21 cellular contexts compared by ENCODE assay signal in genomic region chr21:42222386-42222785, GRCh38. TPM values are rescaled to one million over a fixed set of nuclear protein-coding genes. Genes with fewer than 3 reads are reported as not detected.
A peak's percentile ranks its signal among the peaks of the same experiment; 100 is the strongest.
DNase-seq lines count a peak whose midpoint lies in the region; ATAC-seq and TF ChIP-seq lines count a peak whose summit lies in the region.
"Had no signal": no experiment of that assay in that cellular context is flagged by ENCODE, and none has a peak within 500 bp of the region (broad histone marks: within the 10 kb centered on the region; RNA-seq: fewer than 3 reads in every experiment).

No MANE protein-coding gene starts in this region.

- H3K36me3 Mint-ChIP-seq in memory B cell: peaks cover 24% of the 10 kb centered on the region

- H3K4me2 ChIP-seq in OCI-LY7 (ENCODE audit: low read length): peak overlapping the region; percentile 86
- H3K4me2 ChIP-seq: KMS-11 had no signal

- CTCF ChIA-PET in OCI-LY7 (lab: Charles Lee; ENCODE audit: unreplicated experiment): no interaction called here

- TF ChIP-seq CTCF in OCI-LY7 (conservative IDR thresholded peaks at IDR 0.05; ENCODE audit: low read length): no peak

- POLR2A ChIA-PET in OCI-LY7 (lab: Charles Lee): interaction anchor here (1.1 kb wide), 1 partner anchor 11 kb away, joined by 5 read pairs; no protein-coding TSS in a partner anchor

- intact Hi-C loops in OCI-LY7 (cut with micrococcal nuclease; ENCODE audit: unreplicated experiment): no loop called here

- no peak overlapping the region for H3K4me3 ChIP-seq in OCI-LY7 (ENCODE audit: low read depth, low read length, poor library complexity, severe bottlenecking)
- H3K4me3 ChIP-seq in subcutaneous abdominal adipose tissue (ENCODE audit: low read depth in 1 of 5, low read length in 5 of 5): peak overlapping the region in 1 of 5 donors; percentile 39
- H3K4me3 ChIP-seq: cardiac muscle cell, hepatocyte, SK-N-MC had no signal

- H3K79me2 ChIP-seq in OCI-LY7 (ENCODE audit: insufficient read depth, low read depth, low read length): peaks cover 41% of the 10 kb centered on the region
- H3K79me2 ChIP-seq: hepatocyte had no signal

- no peaks in the 10 kb centered on the region for H3K9me3 Mint-ChIP-seq in memory B cell
- H3K9me3 Mint-ChIP-seq: activated naive CD8-positive, alpha-beta T cell treated with anti-CD3 and anti-CD28 coated beads, Interleukin-2, amount 50 U/mL, for 24 hours had no signal

- DNase-seq in OCI-LY7 (ENCODE audit: low spot score) (no peak), memory B cell (ENCODE audit: low spot score in 2 of 2) (no peak), NCI-H2107 treated with DMSO at 0.1 percent for 48 hours (lab: John Stamatoyannopoulos, UW; ENCODE audit: unreplicated experiment) (no peak), NOMO-1 (lab: John Stamatoyannopoulos, UW; ENCODE audit: unreplicated experiment in 2 of 2) (no peak), NOMO-1 treated with DMSO at 0.1 percent for 48 hours (lab: John Stamatoyannopoulos, UW; ENCODE audit: unreplicated experiment) (no peak), occipital lobe (lab: John Stamatoyannopoulos, UW) (no peak)
- DNase-seq: activated CD4-positive, alpha-beta T cell treated with anti-CD3 and anti-CD28 coated beads for 1 hour; activated CD8-positive, alpha-beta memory T cell treated with anti-CD3 and anti-CD28 coated beads, Interleukin-2, amount 10 ng/mL, durations not matched to agents 7 days and 5 days; activated naive CD8-positive, alpha-beta T cell treated with anti-CD3 and anti-CD28 coated beads, Interleukin-2, amount 50 U/mL, for 24 hours; DMS79; effector memory CD4-positive, alpha-beta T cell; NCI-H1105; NCI-H2081 treated with DMSO at 0.1 percent for 48 hours; NCI-H526 treated with DMSO at 0.1 percent for 48 hours had no signal

- peaks cover 35% of the 10 kb centered on the region for H3K36me3 ChIP-seq in OCI-LY7 (ENCODE audit: insufficient read depth, low read length)
- H3K36me3 ChIP-seq in subcutaneous abdominal adipose tissue (ENCODE audit: control insufficient read depth in 5 of 5, insufficient read depth in 5 of 5, low read length in 5 of 5): peaks cover 0 to 16% (median 4%) of the 10 kb centered on the region in 5 donors
- H3K36me3 ChIP-seq: cardiac muscle cell had no signal

- H3K9me3 ChIP-seq in OCI-LY7 (ENCODE audit: low read length): no peaks in the 10 kb centered on the region; the same call in 1 of the 2 replicates
- H3K9me3 ChIP-seq in subcutaneous abdominal adipose tissue (ENCODE audit: control insufficient read depth in 5 of 5, low read length in 5 of 5): no peaks in the 10 kb centered on the region

- H3K27me3 ChIP-seq in subcutaneous abdominal adipose tissue (ENCODE audit: control insufficient read depth in 5 of 5, insufficient read depth in 4 of 5, low read length in 5 of 5): peaks cover 0 to 12% (median 4%) of the 10 kb centered on the region in 5 donors

- H3K4me1 Mint-ChIP-seq in memory B cell: peaks cover 26% of the 10 kb centered on the region

- H3K4me1 ChIP-seq in OCI-LY7 (ENCODE audit: insufficient read depth, low read length, poor library complexity, severe bottlenecking): peaks cover 81% of the 10 kb centered on the region
- peaks cover 1 to 38% (median 24%) of the 10 kb centered on the region in 5 donors for H3K4me1 ChIP-seq in subcutaneous abdominal adipose tissue (ENCODE audit: control insufficient read depth in 5 of 5, insufficient read depth in 5 of 5, low read length in 5 of 5)

- H3K4me3 Mint-ChIP-seq in memory B cell: no peak overlapping the region
- H3K4me3 Mint-ChIP-seq: activated CD8-positive, alpha-beta memory T cell treated with anti-CD3 and anti-CD28 coated beads, Interleukin-2, amount 10 ng/mL, durations not matched to agents 7 days and 5 days; activated naive CD8-positive, alpha-beta T cell treated with anti-CD3 and anti-CD28 coated beads, Interleukin-2, amount 50 U/mL, for 24 hours had no signal

- no TSS peak for BruUV-seq in OCI-LY7 (replicated peaks; lab: Mats Ljungman, UMichigan)

- H3K27me3 Mint-ChIP-seq in memory B cell: no peaks in the 10 kb centered on the region
- H3K27me3 Mint-ChIP-seq: activated CD8-positive, alpha-beta memory T cell treated with anti-CD3 and anti-CD28 coated beads, Interleukin-2, amount 10 ng/mL, durations not matched to agents 7 days and 5 days; activated naive CD8-positive, alpha-beta T cell treated with anti-CD3 and anti-CD28 coated beads, Interleukin-2, amount 50 U/mL, for 24 hours had no signal

- H3K9ac ChIP-seq in subcutaneous abdominal adipose tissue (ENCODE audit: low read length in 5 of 5): no peak overlapping the region
- H3K9ac ChIP-seq: KMS-11 had no signal

- H3K27ac ChIP-seq in OCI-LY7 (ENCODE audit: low read depth, low read length, poor library complexity, severe bottlenecking): no peak overlapping the region
- H3K27ac ChIP-seq in cingulate gyrus (ENCODE audit: low read depth, low read length): peak overlapping the region; percentile 65
- peak overlapping the region; percentile 83 for H3K27ac ChIP-seq in subcutaneous abdominal adipose tissue (ENCODE audit: low read depth, low read length)
- H3K27ac ChIP-seq: C4-2B, cardiac muscle cell, hepatocyte, KMS-11, SK-N-MC had no signal

- H3K9me2 ChIP-seq in OCI-LY7 (ENCODE audit: insufficient read depth, low read length): no peaks in the 10 kb centered on the region

- peak overlapping the region; percentile 13 for H3K27ac Mint-ChIP-seq in memory B cell
- H3K27ac Mint-ChIP-seq: activated CD8-positive, alpha-beta memory T cell treated with anti-CD3 and anti-CD28 coated beads, Interleukin-2, amount 10 ng/mL, durations not matched to agents 7 days and 5 days; activated naive CD8-positive, alpha-beta T cell treated with anti-CD3 and anti-CD28 coated beads, Interleukin-2, amount 50 U/mL, for 24 hours had no signal

- H4K20me1 ChIP-seq in OCI-LY7 (ENCODE audit: insufficient read depth, low read length): no peaks in the 10 kb centered on the region

- no peak for ATAC-seq in memory B cell (ENCODE audit: low read depth)
- ATAC-seq: activated CD8-positive, alpha-beta memory T cell treated with anti-CD3 and anti-CD28 coated beads, Interleukin-2, amount 10 ng/mL, durations not matched to agents 7 days and 5 days; activated naive CD8-positive, alpha-beta T cell treated with anti-CD3 and anti-CD28 coated beads, Interleukin-2, amount 50 U/mL, for 24 hours had no signal

- no peak overlapping the region for H2AFZ ChIP-seq in OCI-LY7 (ENCODE audit: low read length)
- H2AFZ ChIP-seq: hepatocyte had no signal

RNA-seq across cellular contexts. Expression of gene ABCG1, which starts 3.4 kb away (rescaled TPM):
- 13.2 and 16.7 TPM in 2 replicates for total RNA-seq in OCI-LY7 (2014; rRNA removed; shearing (Covaris generic))
- total RNA-seq in OCI-LY7 (2022) (17.3 and 18.8 TPM in 2 replicates), occipital lobe (16.1 TPM)
